ENCODE assay signal across 22 cellular contexts in genomic region chr3:24002129-24002528, GRCh38. TPM values are rescaled to one million over a fixed set of nuclear protein-coding genes. Genes with fewer than 3 reads are reported as not detected.
A peak's percentile ranks its signal among the peaks of the same experiment; 100 is the strongest.
DNase-seq lines count a peak whose midpoint lies in the region; ATAC-seq and TF ChIP-seq lines count a peak whose summit lies in the region.
"Had no signal": no experiment of that assay in that cellular context is flagged by ENCODE, and none has a peak within 500 bp of the region (broad histone marks: within the 10 kb centered on the region; RNA-seq: fewer than 3 reads in every experiment).

No MANE protein-coding gene starts in this region.

- TF ChIP-seq POLR2A in breast epithelium (IDR thresholded peaks at IDR 0.05): no peak

- intact Hi-C loops in aorta (cut with DNase I): loop anchor here (5.0 to 10.0 kb wide), 3 partner anchors 40 to 235 kb away; no protein-coding TSS in a partner anchor
- intact Hi-C loops in breast epithelium (cut with DNase I; ENCODE audit: low total_unique reads): no loop called here

- peak overlapping the region; percentile 5 for H3K27ac Mint-ChIP-seq in activated naive CD4-positive, alpha-beta T cell treated with anti-CD3 and anti-CD28 coated beads, Interleukin-2, amount 10 ng/mL, durations not matched to agents 7 days and 5 days
- H3K27ac Mint-ChIP-seq: CD14-positive monocyte; CD4-positive, alpha-beta T cell; GM23338; H9; HFFc6 had no signal

- CTCF ChIA-PET in activated naive CD4-positive, alpha-beta T cell treated with anti-CD3 and anti-CD28 coated beads, Interleukin-2, amount 10 ng/mL, durations not matched to agents 7 days and 5 days (lab: Charles Lee): interaction anchor here (1.5 kb wide), 1 partner anchor 235 kb away, joined by 4 read pairs; no protein-coding TSS in a partner anchor

- peaks cover 4% of the 10 kb centered on the region for H3K4me1 Mint-ChIP-seq in activated naive CD4-positive, alpha-beta T cell treated with anti-CD3 and anti-CD28 coated beads, Interleukin-2, amount 10 ng/mL, durations not matched to agents 7 days and 5 days

- WGBS in aorta, 2 donors: 25 to 27% methylated on average over 4 of the region's 4 CpGs

- H3K4me3 ChIP-seq in osteoblast (ENCODE audit: insufficient read depth, low read length) (no peak overlapping the region), aorta (ENCODE audit: low read length in 2 of 2) (no peak overlapping the region), breast epithelium (no peak overlapping the region)
- H3K4me3 ChIP-seq: A549; BLaER1 treated with 17β-estradiol and CSF1 and Interleukin-3, amounts not matched to agents 10 nM and 100 nM; GM23338 had no signal

- no peaks in the 10 kb centered on the region for H4K20me1 ChIP-seq in osteoblast (ENCODE audit: insufficient read depth, low read length)
- H4K20me1 ChIP-seq: BLaER1 treated with 17β-estradiol and CSF1 and Interleukin-3, amounts not matched to agents 10 nM and 100 nM had no signal

- no peaks in the 10 kb centered on the region for H3K79me2 ChIP-seq in osteoblast (ENCODE audit: insufficient read depth, low read length)

- ATAC-seq in aorta (ENCODE audit: low FRiP score): no peak
- ATAC-seq: A549, GM23338, HCT116 had no signal

- no peaks in the 10 kb centered on the region for H3K9me3 Mint-ChIP-seq in activated naive CD4-positive, alpha-beta T cell treated with anti-CD3 and anti-CD28 coated beads, Interleukin-2, amount 10 ng/mL, durations not matched to agents 7 days and 5 days
- H3K9me3 Mint-ChIP-seq: CD14-positive monocyte; CD4-positive, alpha-beta T cell; CD8-positive, alpha-beta memory T cell; GM23338; H9; HFFc6 had no signal

- H3K36me3 ChIP-seq in osteoblast (ENCODE audit: insufficient read depth, low read length): no peaks in the 10 kb centered on the region
- no peaks in the 10 kb centered on the region for H3K36me3 ChIP-seq in aorta (ENCODE audit: control insufficient read depth in 1 of 2, insufficient read depth in 2 of 2, low read length in 1 of 2)
- H3K36me3 ChIP-seq in breast epithelium: no peaks in the 10 kb centered on the region
- H3K36me3 ChIP-seq: BE2C; BLaER1 treated with 17β-estradiol and CSF1 and Interleukin-3, amounts not matched to agents 10 nM and 100 nM had no signal

- no peak overlapping the region for H3K4me2 ChIP-seq in osteoblast (ENCODE audit: insufficient read depth, low read length)
- H3K4me2 ChIP-seq: A549; BLaER1 treated with 17β-estradiol and CSF1 and Interleukin-3, amounts not matched to agents 10 nM and 100 nM; GM23338 had no signal

- H3K27me3 ChIP-seq in osteoblast (ENCODE audit: insufficient read depth, low read length) (peaks cover 12% of the 10 kb centered on the region), aorta (ENCODE audit: control insufficient read depth in 1 of 2, insufficient read depth in 2 of 2, low read length in 1 of 2) (no peaks in the 10 kb centered on the region), breast epithelium (no peaks in the 10 kb centered on the region)
- H3K27me3 ChIP-seq: BE2C; BLaER1 treated with 17β-estradiol and CSF1 and Interleukin-3, amounts not matched to agents 10 nM and 100 nM had no signal

- H3K36me3 Mint-ChIP-seq in activated naive CD4-positive, alpha-beta T cell treated with anti-CD3 and anti-CD28 coated beads, Interleukin-2, amount 10 ng/mL, durations not matched to agents 7 days and 5 days: no peaks in the 10 kb centered on the region
- H3K36me3 Mint-ChIP-seq: CD14-positive monocyte; CD8-positive, alpha-beta memory T cell had no signal

- no peak overlapping the region for H2AFZ ChIP-seq in osteoblast (ENCODE audit: low read length)
- H2AFZ ChIP-seq: GM23338 had no signal

- H3K27me3 Mint-ChIP-seq in activated naive CD4-positive, alpha-beta T cell treated with anti-CD3 and anti-CD28 coated beads, Interleukin-2, amount 10 ng/mL, durations not matched to agents 7 days and 5 days: peaks cover 19% of the 10 kb centered on the region
- H3K27me3 Mint-ChIP-seq: CD4-positive, alpha-beta T cell had no signal

- H3K27ac ChIP-seq in osteoblast (ENCODE audit: low read depth, low read length) (no peak overlapping the region), aorta (ENCODE audit: low read depth in 1 of 2, low read length in 2 of 2) (peak overlapping the region; percentile 69 to 96), breast epithelium (no peak overlapping the region)
- H3K27ac ChIP-seq: 22Rv1; A549; BLaER1 treated with 17β-estradiol and CSF1 and Interleukin-3, amounts not matched to agents 10 nM and 100 nM had no signal

- H3K4me3 Mint-ChIP-seq in activated naive CD4-positive, alpha-beta T cell treated with anti-CD3 and anti-CD28 coated beads, Interleukin-2, amount 10 ng/mL, durations not matched to agents 7 days and 5 days: no peak overlapping the region
- H3K4me3 Mint-ChIP-seq: CD14-positive monocyte; CD4-positive, alpha-beta T cell; CD8-positive, alpha-beta memory T cell; GM23338; H9; HFFc6 had no signal

- H3K4me1 ChIP-seq in osteoblast (ENCODE audit: insufficient read depth, low read length): no peaks in the 10 kb centered on the region
- peaks cover 0 to 3% of the 10 kb centered on the region in 2 donors for H3K4me1 ChIP-seq in aorta (ENCODE audit: control insufficient read depth in 1 of 2, insufficient read depth in 2 of 2, low read length in 2 of 2)
- H3K4me1 ChIP-seq in breast epithelium: no peaks in the 10 kb centered on the region
- H3K4me1 ChIP-seq: BE2C had no signal

- H3K9me3 ChIP-seq in osteoblast (ENCODE audit: low read depth, low read length) (no peaks in the 10 kb centered on the region), aorta (ENCODE audit: control insufficient read depth, low read length) (no peaks in the 10 kb centered on the region), breast epithelium (no peaks in the 10 kb centered on the region)
- H3K9me3 ChIP-seq: A549; BE2C; BLaER1 treated with 17β-estradiol and CSF1 and Interleukin-3, amounts not matched to agents 10 nM and 100 nM had no signal

- no peak for DNase-seq in activated naive CD4-positive, alpha-beta T cell treated with anti-CD3 and anti-CD28 coated beads, Interleukin-2, amount 10 ng/mL, durations not matched to agents 7 days and 5 days
- no peak for DNase-seq in activated naive CD4-positive, alpha-beta T cell treated with Interleukin-2 at 50 U/mL for 16 hours
- DNase-seq in osteoblast (ENCODE audit: insufficient read length, low spot score, missing footprints) (peak; percentile 25), aorta (no peak), breast epithelium (ENCODE audit: low spot score in 2 of 2) (no peak), NK-92 (lab: John Stamatoyannopoulos, UW; ENCODE audit: unreplicated experiment) (no peak)
- DNase-seq: ACHN; AML-193; BE2C; CD4-positive, alpha-beta T cell; CD8-positive, alpha-beta memory T cell; DMS53; DMS79 treated with DMSO at 0.1 percent for 48 hours; GF-D8; H9; HFFc6 had no signal

- no peak for TF ChIP-seq CTCF in osteoblast (IDR thresholded peaks at IDR 0.05; ENCODE audit: extremely low read depth, low read depth, low read length)
- no peak for TF ChIP-seq CTCF in breast epithelium (IDR thresholded peaks at IDR 0.05)

RNA-seq across cellular contexts. Expression of gene NR1D2, which starts 57.0 kb away (rescaled TPM):
- total RNA-seq in osteoblast: 70.6 and 77.5 TPM in 2 replicates
- 10 to 100 TPM; 26.9 to 61.1 TPM for total RNA-seq in aorta
- 10 to 100 TPM; 16.3 to 18.4 TPM for polyA plus RNA-seq in aorta
- total RNA-seq in breast epithelium: 10 to 100 TPM; 26.2 to 43.8 (median 37.4) TPM

Comparison
In these comparisons a context has a peak if more than half of its experiments do, and no peak if none do; other contexts are left out.
1. H3K27ac ChIP-seq: peak in aorta (2 of 2); none in osteoblast (single experiment) and breast epithelium (0 of 2).